Comparison of ENCODE assay signal across 8 cellular contexts in the genomic region with DNA sequence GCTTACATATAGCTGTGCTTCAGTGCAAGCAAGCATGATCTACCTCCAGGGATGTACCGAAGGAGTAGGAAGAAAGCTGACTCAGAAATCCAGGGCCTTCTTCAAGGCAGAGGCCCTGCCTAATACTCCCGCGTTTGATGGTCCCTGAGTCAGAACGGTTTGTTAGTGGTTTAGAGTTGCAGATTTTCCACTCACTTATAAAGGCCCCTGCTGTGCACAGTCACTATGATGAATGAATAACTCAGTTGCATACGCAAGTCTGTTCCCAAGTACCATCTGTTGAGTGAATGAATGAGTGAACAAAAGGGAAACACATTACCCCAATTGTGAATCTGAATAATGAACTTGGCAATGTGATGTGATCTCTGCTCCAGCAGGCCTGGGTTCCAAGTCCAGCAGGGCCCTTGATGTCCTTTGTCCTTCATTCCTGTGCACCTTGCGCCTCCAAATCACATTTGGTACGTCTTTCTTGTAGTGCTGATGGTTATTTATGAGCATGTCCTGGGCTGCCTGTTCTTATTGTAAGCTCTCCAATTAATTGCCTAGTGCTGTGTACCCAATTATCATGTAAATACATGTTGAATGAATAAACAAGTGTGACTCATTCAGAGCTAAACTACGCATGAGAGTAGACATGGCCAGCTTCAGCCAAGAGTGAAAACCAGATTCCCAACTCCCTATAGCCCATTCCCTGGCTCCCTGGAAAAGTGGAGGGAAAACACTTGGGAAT.
DNase-seq lines count a peak whose midpoint lies in the region; ATAC-seq and TF ChIP-seq lines count a peak whose summit lies in the region.

No MANE protein-coding gene starts in this region.

- peaks cover 20% of the 10 kb centered on the region for H3K36me3 ChIP-seq in RWPE2 (ENCODE audit: low read depth)
- H3K36me3 ChIP-seq in gastroesophageal sphincter, result peaks cover 0 to 16% of the 10 kb centered on the region in 2 donors

- TF ChIP-seq POLR2A in gastroesophageal sphincter (IDR thresholded peaks at IDR 0.05), result no peak

- TF ChIP-seq CTCF in RWPE2 (IDR thresholded peaks at IDR 0.05; ENCODE audit: poor library complexity, severe bottlenecking) (no peak), gastroesophageal sphincter (IDR thresholded peaks at IDR 0.05) (no peak)

- no peak for TF ChIP-seq EP300 in gastroesophageal sphincter (IDR thresholded peaks at IDR 0.05)

- 34 to 59% methylated on average over 3 to 8 of the region's 8 CpGs for WGBS in gastroesophageal sphincter (ENCODE audit: low coverage in 1 of 2), 2 donors

- DNase-seq in activated CD4-positive, CD25-positive, alpha-beta regulatory T cell treated with anti-CD3 and anti-CD28 coated beads, Interleukin-2, amount 50 U/mL, for 72 hours, result no peak
- DNase-seq in RWPE2 (ENCODE audit: low spot score) (no peak), NOMO-1 treated with DMSO at 0.1 percent for 48 hours (lab: John Stamatoyannopoulos, UW; ENCODE audit: unreplicated experiment) (no peak)
- DNase-seq in stimulated activated CD4-positive, alpha-beta T cell treated with anti-CD3 and anti-CD28 coated beads, Interleukin-4, amount 100 ng/mL, for 24 hours, result peak; percentile 63

- H3K4me1 ChIP-seq in RWPE2 (ENCODE audit: insufficient read depth, poor library complexity, severe bottlenecking) (no peaks in the 10 kb centered on the region), gastroesophageal sphincter (peaks cover 0 to 10% (median 0%) of the 10 kb centered on the region in 3 donors)

- H3K9me3 ChIP-seq in RWPE2 (ENCODE audit: severe bottlenecking), result no peaks in the 10 kb centered on the region
- H3K9me3 ChIP-seq in gastroesophageal sphincter, result no peaks in the 10 kb centered on the region

- ATAC-seq in activated CD4-positive, CD25-positive, alpha-beta regulatory T cell treated with anti-CD3 and anti-CD28 coated beads, Interleukin-2, amount 50 U/mL, for 24 hours, result peak; percentile 93 to 97
- ATAC-seq in RWPE2 (ENCODE audit: low read depth) (peak; percentile 74), gastroesophageal sphincter (peak; percentile 48), HG03095 (IDR thresholded peaks at IDR 0.05; ENCODE audit: unreplicated experiment) (no peak), HG03159 (IDR thresholded peaks at IDR 0.05; ENCODE audit: unreplicated experiment) (no peak)

- H3K27ac ChIP-seq in RWPE2 (ENCODE audit: poor library complexity, severe bottlenecking) (no peak overlapping the region), gastroesophageal sphincter (peak overlapping the region in 2 of 4 donors; percentile 35 to 36)

- H3K27me3 ChIP-seq in RWPE2 (ENCODE audit: insufficient read depth, poor library complexity, severe bottlenecking) (no peaks in the 10 kb centered on the region), gastroesophageal sphincter (no peaks in the 10 kb centered on the region)

- H3K4me3 ChIP-seq in RWPE2 (ENCODE audit: severe bottlenecking), result no peak overlapping the region
- no peak overlapping the region for H3K4me3 ChIP-seq in gastroesophageal sphincter

Comparison
In these comparisons a context has a peak if more than half of its experiments do, and no peak if none do; other contexts are left out.
1. ATAC-seq: peak in activated CD4-positive, CD25-positive, alpha-beta regulatory T cell treated with anti-CD3 and anti-CD28 coated beads, Interleukin-2, amount 50 U/mL, for 24 hours (2 of 2), RWPE2 (single experiment) and gastroesophageal sphincter (single experiment); none in HG03095 (single experiment) and HG03159 (single experiment).